Comparison of ENCODE assay signal across 8 cellular contexts in the genomic region with DNA sequence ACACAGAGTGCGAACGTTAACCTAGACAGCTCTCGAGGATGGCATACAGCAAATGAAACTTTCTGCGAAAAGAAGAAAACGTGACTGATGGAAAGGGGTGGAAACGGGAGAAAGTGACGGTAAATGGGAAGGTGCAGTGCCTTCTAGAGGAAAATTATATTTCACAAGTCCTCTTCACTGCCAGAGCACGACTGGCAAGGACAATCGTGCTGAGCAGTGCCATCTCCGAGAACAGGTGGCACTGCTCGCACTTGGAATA. TPM values are rescaled to one million over a fixed set of nuclear protein-coding genes. Genes with fewer than 3 reads are reported as not detected.
DNase-seq lines count a peak whose midpoint lies in the region; ATAC-seq, FAIRE-seq and TF ChIP-seq lines count a peak whose summit lies in the region.

No MANE protein-coding gene starts in this region.

- no peaks in the 10 kb centered on the region for H3K27me3 ChIP-seq in RWPE2 (ENCODE audit: insufficient read depth, poor library complexity, severe bottlenecking)
- H3K27me3 ChIP-seq in right cardiac atrium (ENCODE audit: control insufficient read depth, insufficient read depth) = no peaks in the 10 kb centered on the region
- H3K27me3 ChIP-seq in small intestine (ENCODE audit: control insufficient read depth in 2 of 2, insufficient read depth in 2 of 2, low read length in 2 of 2) = no peaks in the 10 kb centered on the region

- intact Hi-C loops in right cardiac atrium (cut with DNase I) = no loop called here

- no peak for DNase-seq in RWPE2 (ENCODE audit: low spot score)
- no peak for DNase-seq in right cardiac atrium
- DNase-seq in small intestine = no peak
- DNase-seq in SIG-M5 treated with dmso at 0.1 percent for 504 hours (lab: John Stamatoyannopoulos, UW; ENCODE audit: unreplicated experiment) = no peak
- no peak for DNase-seq in occipital lobe (lab: John Stamatoyannopoulos, UW)

- peak overlapping the region; percentile 42 for H3K27ac ChIP-seq in RWPE2 (ENCODE audit: poor library complexity, severe bottlenecking)
- H3K27ac ChIP-seq in right cardiac atrium (ENCODE audit: low read length) = peak overlapping the region; percentile 86
- H3K27ac ChIP-seq in small intestine (ENCODE audit: low read depth in 1 of 2, low read length in 1 of 2) = peak overlapping the region; percentile 82 to 89

- no peak for FAIRE-seq in small intestine (lab: Jason Lieb, UNC)

- H3K4me3 ChIP-seq in GM12875 (ENCODE audit: low read depth, low read length) = peak overlapping the region; percentile 59
- H3K4me3 ChIP-seq in RWPE2 (ENCODE audit: severe bottlenecking) = peak overlapping the region; percentile 93
- peak overlapping the region; percentile 83 for H3K4me3 ChIP-seq in right cardiac atrium (ENCODE audit: low read length)
- H3K4me3 ChIP-seq in small intestine (ENCODE audit: low read depth in 1 of 2, low read length in 2 of 2) = peak overlapping the region; percentile 84 to 85

- no peak for ATAC-seq in RWPE2 (ENCODE audit: low read depth)
- ATAC-seq in right cardiac atrium = no peak
- ATAC-seq in HG03354 (IDR thresholded peaks at IDR 0.05; ENCODE audit: poor library complexity, severe bottlenecking, unreplicated experiment) = no peak
- ATAC-seq in GM21786 (IDR thresholded peaks at IDR 0.05; ENCODE audit: unreplicated experiment) = no peak

- peaks cover 10% of the 10 kb centered on the region for H3K4me1 ChIP-seq in RWPE2 (ENCODE audit: insufficient read depth, poor library complexity, severe bottlenecking)
- peaks cover 6% of the 10 kb centered on the region for H3K4me1 ChIP-seq in right cardiac atrium (ENCODE audit: control insufficient read depth, insufficient read depth, low read length)
- H3K4me1 ChIP-seq in small intestine (ENCODE audit: control insufficient read depth in 2 of 2, insufficient read depth in 1 of 2, low read depth in 1 of 2, low read length in 1 of 2) = peaks cover 17 to 20% of the 10 kb centered on the region in 2 donors

- peaks cover 36% of the 10 kb centered on the region for H3K36me3 ChIP-seq in RWPE2 (ENCODE audit: low read depth)
- peaks cover 3% of the 10 kb centered on the region in 2 donors for H3K36me3 ChIP-seq in small intestine (ENCODE audit: control insufficient read depth in 2 of 2, insufficient read depth in 2 of 2, low read length in 2 of 2)

- H3K9me3 ChIP-seq in RWPE2 (ENCODE audit: severe bottlenecking) (no peaks in the 10 kb centered on the region), right cardiac atrium (ENCODE audit: control insufficient read depth, low read length) (no peaks in the 10 kb centered on the region), small intestine (ENCODE audit: control insufficient read depth, low read depth) (no peaks in the 10 kb centered on the region)

- no peak for TF ChIP-seq CTCF in GM12875 (IDR thresholded peaks at IDR 0.05; ENCODE audit: borderline replicate concordance, insufficient read depth, low read depth, low read length)
- no peak for TF ChIP-seq CTCF in RWPE2 (IDR thresholded peaks at IDR 0.05; ENCODE audit: poor library complexity, severe bottlenecking)

- WGBS in right cardiac atrium = 1% methylated on average over 11 of the region's 11 CpGs
- 0 to 1% (median 1%) methylated on average over 11 of the region's 11 CpGs for WGBS in small intestine, 3 donors

RNA-seq across cellular contexts. Expression of a gene that starts 0.4 kb away (rescaled TPM):
- 10 to 100 TPM; 45.9 to 73.2 (median 61.8) TPM for total RNA-seq in right cardiac atrium
- 19.4 TPM for polyA plus RNA-seq in right cardiac atrium
- 10 to 100 TPM; 22.6 to 51.0 (median 34.3) TPM for polyA plus RNA-seq in small intestine
- total RNA-seq in occipital lobe = 29.8 TPM
